Comparison of ENCODE assay signal across 17 cellular contexts in the genomic region with DNA sequence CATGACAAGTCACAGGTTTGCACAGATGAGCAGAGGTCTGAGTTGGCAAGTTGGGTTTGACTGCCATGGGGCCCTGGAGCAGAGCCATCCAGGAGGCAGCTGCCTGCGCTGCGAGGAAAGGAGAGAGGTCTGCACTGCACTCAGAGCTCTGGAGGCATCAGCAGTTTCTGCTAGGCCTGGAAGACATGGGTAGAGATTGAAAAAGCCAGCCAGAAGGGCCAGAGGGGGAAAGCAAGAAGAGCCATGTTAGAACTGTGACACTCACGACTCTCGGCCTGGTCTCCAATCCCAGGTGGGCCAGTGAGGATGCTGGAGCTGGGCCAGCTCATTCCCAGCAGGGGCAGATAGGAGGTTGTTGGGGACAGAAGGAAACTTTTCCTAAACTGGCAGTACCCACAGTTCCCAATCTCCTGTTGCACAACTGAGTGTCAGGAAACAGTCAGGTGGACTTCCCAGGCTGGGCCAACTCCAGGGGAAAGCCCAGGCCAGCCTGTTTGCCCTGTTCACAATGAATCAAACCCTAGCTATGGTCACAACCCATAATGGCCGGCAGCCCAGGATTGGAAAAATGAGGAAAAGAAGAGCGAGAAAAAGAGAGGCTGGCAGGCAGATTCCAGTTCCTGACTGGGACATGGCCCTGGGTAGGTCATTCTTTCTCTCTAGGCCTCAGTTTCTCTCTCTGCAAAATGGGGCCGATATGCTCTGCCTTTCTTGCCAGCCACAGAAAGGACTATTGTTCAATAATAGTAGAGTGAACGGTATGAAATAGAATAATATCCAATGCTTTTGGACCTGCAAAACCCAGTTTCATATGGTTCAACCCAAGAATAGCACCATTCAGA. TPM values are rescaled to one million over a fixed set of nuclear protein-coding genes. Genes with fewer than 3 reads are reported as not detected.
DNase-seq lines count a peak whose midpoint lies in the region; ATAC-seq and TF ChIP-seq lines count a peak whose summit lies in the region.
"Had no signal": no experiment of that assay in that cellular context is flagged by ENCODE, and none has a peak within 500 bp of the region (broad histone marks: within the 10 kb centered on the region; RNA-seq: fewer than 3 reads in every experiment).

No MANE protein-coding gene starts in this region.

- peaks cover 12% of the 10 kb centered on the region for H3K4me1 ChIP-seq in body of pancreas
- H3K4me1 ChIP-seq in liver (ENCODE audit: control insufficient read depth in 4 of 4, insufficient read depth in 4 of 4, low read length in 3 of 4), result peaks cover 14 to 45% (median 27%) of the 10 kb centered on the region in 4 donors
- H3K4me1 ChIP-seq in thoracic aorta (ENCODE audit: control insufficient read depth in 1 of 2, low read depth in 2 of 2), result peaks cover 6 to 18% of the 10 kb centered on the region in 2 donors
- H3K4me1 ChIP-seq in transverse colon, result no peaks in the 10 kb centered on the region

- 70 to 74% methylated on average over 8 of the region's 8 CpGs for WGBS in body of pancreas, 2 donors
- 48% methylated on average over 8 of the region's 8 CpGs for WGBS in liver
- WGBS in transverse colon (ENCODE audit: low coverage in 1 of 2), 2 donors, result 86 to 100% methylated on average over 2 to 8 of the region's 8 CpGs

- TF ChIP-seq CTCF in body of pancreas (IDR thresholded peaks at IDR 0.05) (no peak), liver (IDR thresholded peaks at IDR 0.05; ENCODE audit: low read depth, low read length, missing input control) (no peak), thoracic aorta (IDR thresholded peaks at IDR 0.05) (no peak), transverse colon (IDR thresholded peaks at IDR 0.05) (no peak)

- CTCF ChIA-PET in activated CD8-positive, alpha-beta memory T cell treated with anti-CD3 and anti-CD28 coated beads, Interleukin-2, amount 10 ng/mL, durations not matched to agents 7 days and 5 days (lab: Charles Lee), result interaction anchor here (0.8 kb wide), 1 partner anchor 338 kb away, joined by 3 read pairs; no protein-coding TSS in a partner anchor

- peaks cover 4% of the 10 kb centered on the region for H3K27me3 Mint-ChIP-seq in activated CD8-positive, alpha-beta memory T cell treated with anti-CD3 and anti-CD28 coated beads, Interleukin-2, amount 10 ng/mL, durations not matched to agents 7 days and 5 days

- H3K4me3 Mint-ChIP-seq in activated CD8-positive, alpha-beta memory T cell treated with anti-CD3 and anti-CD28 coated beads, Interleukin-2, amount 10 ng/mL, durations not matched to agents 7 days and 5 days, result no peak overlapping the region
- H3K4me3 Mint-ChIP-seq: brain had no signal

- no peaks in the 10 kb centered on the region for H3K9me3 ChIP-seq in body of pancreas
- H3K9me3 ChIP-seq in liver (ENCODE audit: control insufficient read depth in 4 of 4, low read length in 3 of 4), result no peaks in the 10 kb centered on the region
- H3K9me3 ChIP-seq in thoracic aorta, result no peaks in the 10 kb centered on the region
- H3K9me3 ChIP-seq in transverse colon, result no peaks in the 10 kb centered on the region

- TF ChIP-seq POLR2A in body of pancreas (IDR thresholded peaks at IDR 0.05) (no peak), transverse colon (IDR thresholded peaks at IDR 0.05) (no peak)

- ATAC-seq in activated CD8-positive, alpha-beta memory T cell treated with anti-CD3 and anti-CD28 coated beads, Interleukin-2, amount 10 ng/mL, durations not matched to agents 7 days and 5 days, result no peak
- peak; percentile 84 for ATAC-seq in body of pancreas
- peak; percentile 61 for ATAC-seq in thoracic aorta (ENCODE audit: insufficient number of reproducible peaks, low FRiP score, low read depth)

- H3K27ac ChIP-seq in body of pancreas (peak overlapping the region in 3 of 4 donors; percentile 34 to 54 (median 45)), liver (ENCODE audit: low read depth in 1 of 2, low read length in 2 of 2) (peak overlapping the region; percentile 86 to 95), thoracic aorta (peak overlapping the region; percentile 65 to 71), transverse colon (no peak overlapping the region)

- H3K9ac ChIP-seq in liver (ENCODE audit: low read depth in 1 of 2, low read length in 2 of 2), result peak overlapping the region in 1 of 2 donors; percentile 38

- TF ChIP-seq RAD21 in liver (IDR thresholded peaks at IDR 0.05), result peak; percentile 17 to 35

- no peaks in the 10 kb centered on the region for H3K36me3 Mint-ChIP-seq in activated CD8-positive, alpha-beta memory T cell treated with anti-CD3 and anti-CD28 coated beads, Interleukin-2, amount 10 ng/mL, durations not matched to agents 7 days and 5 days
- H3K36me3 Mint-ChIP-seq: brain had no signal

- in situ Hi-C loops in transverse colon (cut with MboI; ENCODE audit: low pct_ligation_motif_present in 1 of 4, low pct_unique_long_range_greater_than_20kb in 1 of 4, low sequenced_read_pairs in 3 of 4), result no loop called here

- H3K4me1 Mint-ChIP-seq in activated CD8-positive, alpha-beta memory T cell treated with anti-CD3 and anti-CD28 coated beads, Interleukin-2, amount 10 ng/mL, durations not matched to agents 7 days and 5 days, result peaks cover 7% of the 10 kb centered on the region

- H3K27me3 ChIP-seq in body of pancreas, result no peaks in the 10 kb centered on the region
- H3K27me3 ChIP-seq in liver (ENCODE audit: control insufficient read depth in 4 of 4, insufficient read depth in 4 of 4, low read length in 3 of 4), result no peaks in the 10 kb centered on the region
- H3K27me3 ChIP-seq in thoracic aorta (replicated peaks; ENCODE audit: insufficient read depth), result no peaks in the 10 kb centered on the region
- H3K27me3 ChIP-seq in transverse colon, result no peaks in the 10 kb centered on the region

- H3K27ac Mint-ChIP-seq in activated CD8-positive, alpha-beta memory T cell treated with anti-CD3 and anti-CD28 coated beads, Interleukin-2, amount 10 ng/mL, durations not matched to agents 7 days and 5 days, result no peak overlapping the region

- H3K9me3 Mint-ChIP-seq in activated CD8-positive, alpha-beta memory T cell treated with anti-CD3 and anti-CD28 coated beads, Interleukin-2, amount 10 ng/mL, durations not matched to agents 7 days and 5 days (ENCODE audit: low read depth), result no peaks in the 10 kb centered on the region

- peak; percentile 33 for DNase-seq in activated CD8-positive, alpha-beta memory T cell treated with anti-CD3 and anti-CD28 coated beads for 24 hours
- no peak for DNase-seq in activated CD8-positive, alpha-beta memory T cell treated with anti-CD3 and anti-CD28 coated beads, Interleukin-2, amount 10 ng/mL, durations not matched to agents 7 days and 5 days
- DNase-seq in body of pancreas, result peak; percentile 32 to 71 (median 56)
- DNase-seq in thoracic aorta (ENCODE audit: low spot score), result peak; percentile 41
- DNase-seq in transverse colon, result no peak
- DNase-seq in cerebellum (ENCODE audit: low spot score), result no peak
- DNase-seq in effector CD4-positive, alpha-beta T cell, result no peak
- DNase-seq: activated naive CD4-positive, alpha-beta T cell; GDM1; NCI-H1048; retina; SHP77 had no signal

- no peaks in the 10 kb centered on the region for H3K36me3 ChIP-seq in body of pancreas (replicated peaks in 1 of 2; ENCODE audit: insufficient read depth in 1 of 2, low read depth in 2 of 2)
- H3K36me3 ChIP-seq in liver (ENCODE audit: control insufficient read depth in 4 of 4, insufficient read depth in 3 of 4, low read depth in 1 of 4, low read length in 3 of 4), result peaks cover 0 to 2% (median 0%) of the 10 kb centered on the region in 4 donors
- H3K36me3 ChIP-seq in thoracic aorta, result no peaks in the 10 kb centered on the region
- no peaks in the 10 kb centered on the region for H3K36me3 ChIP-seq in transverse colon

- no peak for TF ChIP-seq EP300 in transverse colon (IDR thresholded peaks at IDR 0.05; ENCODE audit: low read depth)

- H3K4me3 ChIP-seq in body of pancreas (no peak overlapping the region), liver (ENCODE audit: low read depth in 1 of 3, low read length in 3 of 3) (peak overlapping the region; percentile 9 to 37 (median 13)), thoracic aorta (no peak overlapping the region), transverse colon (no peak overlapping the region)

- intact Hi-C loops in body of pancreas (cut with DNase I) (no loop called here), transverse colon (cut with DNase I; ENCODE audit: low total_unique reads) (no loop called here)

TF ChIP-seq in liver, 16 proteins besides CTCF, POLR2A, EP300 and RAD21 (continues in another document):
- TF ChIP-seq HNF4G (IDR thresholded peaks at IDR 0.05) (no peak), RXRA (IDR thresholded peaks at IDR 0.05) (peak; percentile 94 to 97), ATF3 (IDR thresholded peaks at IDR 0.05) (peak; percentile 82), YY1 (IDR thresholded peaks at IDR 0.05) (peak; percentile 97), GABPA (IDR thresholded peaks at IDR 0.05 in 1 of 2, conservative IDR thresholded peaks at IDR 0.05 in 1 of 2) (peak in 1 of 2 donors; percentile 33), FOXA2 (IDR thresholded peaks at IDR 0.05) (no peak), SP1 (IDR thresholded peaks at IDR 0.05) (peak; percentile 98)
- TF ChIP-seq, protein P1, sequence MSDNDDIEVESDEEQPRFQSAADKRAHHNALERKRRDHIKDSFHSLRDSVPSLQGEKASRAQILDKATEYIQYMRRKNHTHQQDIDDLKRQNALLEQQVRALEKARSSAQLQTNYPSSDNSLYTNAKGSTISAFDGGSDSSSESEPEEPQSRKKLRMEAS (IDR thresholded peaks at IDR 0.05), result peak; percentile 100

RNA-seq across cellular contexts. Expression of gene ORM1, which starts 7.8 kb away (rescaled TPM):
- total RNA-seq in activated CD8-positive, alpha-beta memory T cell treated with anti-CD3 and anti-CD28 coated beads, Interleukin-2, amount 10 ng/mL, durations not matched to agents 7 days and 5 days, result not detected
- 10 to 100 TPM in 1 of 2 donors, not detected in 1; 43.8 TPM for total RNA-seq in body of pancreas
- total RNA-seq in liver, result over 10,000 TPM in 1 of 2 donors, 1,000 to 10,000 TPM in 1; 1,297 to 35,782 TPM
- polyA plus RNA-seq in liver, result over 10,000 TPM; 38,408 to 69,591 TPM
- not detected for total RNA-seq in thoracic aorta
- not detected for total RNA-seq in transverse colon
- total RNA-seq in cerebellum, result not detected
- total RNA-seq: A172; activated CD8-positive, alpha-beta memory T cell treated with anti-CD3 and anti-CD28 coated beads for 36 hours had no signal
- polyA plus RNA-seq: keratinocyte had no signal

RNA-seq across cellular contexts. Expression of gene ORM2, which starts 14.6 kb away (rescaled TPM):
- total RNA-seq in activated CD8-positive, alpha-beta memory T cell treated with anti-CD3 and anti-CD28 coated beads, Interleukin-2, amount 10 ng/mL, durations not matched to agents 7 days and 5 days, result not detected
- not detected for total RNA-seq in body of pancreas
- 1,000 to 10,000 TPM in 1 of 2 donors, 100 to 1,000 TPM in 1; 276 to 4,866 TPM for total RNA-seq in liver
- 1,000 to 10,000 TPM; 5,754 to 7,373 TPM for polyA plus RNA-seq in liver
- total RNA-seq in thoracic aorta, result not detected
- total RNA-seq in transverse colon, result not detected
- total RNA-seq in cerebellum, result not detected
- total RNA-seq: A172; activated CD8-positive, alpha-beta memory T cell treated with anti-CD3 and anti-CD28 coated beads for 36 hours had no signal
- polyA plus RNA-seq: keratinocyte had no signal

Comparison
In these comparisons a context has a peak if more than half of its experiments do, and no peak if none do; other contexts are left out.
1. DNase-seq: peak in activated CD8-positive, alpha-beta memory T cell treated with anti-CD3 and anti-CD28 coated beads for 24 hours (single experiment), body of pancreas (4 of 4) and thoracic aorta (single experiment); none in activated CD8-positive, alpha-beta memory T cell treated with anti-CD3 and anti-CD28 coated beads, Interleukin-2, amount 10 ng/mL, durations not matched to agents 7 days and 5 days (single experiment), transverse colon (single experiment), cerebellum (single experiment) and effector CD4-positive, alpha-beta T cell (single experiment).
2. H3K27ac ChIP-seq: peak in body of pancreas (3 of 4), liver (2 of 2) and thoracic aorta (2 of 2); none in transverse colon (0 of 4).
3. H3K4me3 ChIP-seq: peak in liver (3 of 3); none in body of pancreas (0 of 2), thoracic aorta (single experiment) and transverse colon (0 of 4).
4. RNA of gene ORM1, which starts 7.8 kb away (total RNA-seq): 1,297 to 35,782 TPM in liver; 43.8 TPM in body of pancreas, not detected in activated CD8-positive, alpha-beta memory T cell treated with anti-CD3 and anti-CD28 coated beads, Interleukin-2, amount 10 ng/mL, durations not matched to agents 7 days and 5 days, not detected in thoracic aorta, not detected in transverse colon and not detected in cerebellum (single experiment); every median in the first group is over 10 times any median in the second.
5. RNA of gene ORM2, which starts 14.6 kb away (total RNA-seq): 276 to 4,866 TPM in liver; not detected in cerebellum (single experiment), not detected in activated CD8-positive, alpha-beta memory T cell treated with anti-CD3 and anti-CD28 coated beads, Interleukin-2, amount 10 ng/mL, durations not matched to agents 7 days and 5 days, not detected in body of pancreas, not detected in thoracic aorta and not detected in transverse colon; every median in the first group is over 100 times any median in the second.